ENCODE assay signal across 28 cellular contexts in the genomic region with DNA sequence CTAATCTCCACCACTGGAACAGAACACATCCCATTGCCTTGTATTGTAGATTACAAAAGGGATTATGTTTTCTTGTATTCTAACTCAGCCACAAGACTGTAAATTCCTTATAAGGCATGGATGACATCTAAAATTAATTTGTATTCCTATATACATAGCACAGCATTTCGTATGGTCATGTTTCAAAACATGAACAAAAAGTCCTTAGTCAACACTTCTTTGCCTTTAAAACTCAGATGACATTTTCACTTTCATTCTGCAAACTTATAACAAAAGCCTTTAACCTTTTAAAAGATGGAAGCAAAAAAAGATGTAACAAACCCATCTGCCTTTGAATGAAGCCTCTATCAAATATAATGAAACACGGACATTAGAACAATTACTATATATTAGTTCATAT.
"Had no signal": no experiment of that assay in that cellular context is flagged by ENCODE, and none has a peak within 500 bp of the region (broad histone marks: within the 10 kb centered on the region; RNA-seq: fewer than 3 reads in every experiment).

No MANE protein-coding gene starts in this region.

- DNase-seq: naive thymus-derived CD8-positive, alpha-beta T cell; nephron progenitor cell; nucleus accumbens; ovary; posterior cingulate gyrus; psoas muscle; right cardiac atrium; right lobe of liver; sigmoid colon; small intestine; stimulated activated CD4-positive, alpha-beta T cell treated with anti-CD3 and anti-CD28 coated beads, Interleukin-1b, Interleukin-23, amount 100 ng/mL, for 48 hours; stimulated activated CD4-positive, alpha-beta T cell treated with anti-CD3 and anti-CD28 coated beads, Interleukin-4, amount 100 ng/mL, for 1 hour; stimulated activated CD4-positive, alpha-beta T cell treated with anti-CD3 and anti-CD28 coated beads, Interleukin-4, amount 100 ng/mL, for 4 hours; stimulated activated CD8-positive, alpha-beta memory T cell treated with anti-CD3 and anti-CD28 coated beads, Interleukin-4, amount 100 ng/mL, for 48 hours; stimulated activated naive CD4-positive, alpha-beta T cell; stimulated activated naive CD8-positive, alpha-beta T cell treated with anti-CD3 and anti-CD28 coated beads, Interleukin-15, amount 100 ng/mL, for 72 hours; stimulated activated naive CD8-positive, alpha-beta T cell treated with anti-CD3 and anti-CD28 coated beads, Interleukin-15, Interleukin-2, amounts not matched to agents 100 U/mL and 50 U/mL, for 24 hours; substantia nigra; testis; tibial artery; transverse colon; upper lobe of right lung; uterus had no signal

- H3K4me3 ChIP-seq: ovary, psoas muscle, right lobe of liver, sigmoid colon, suprapubic skin, testis, tibial artery, transverse colon, upper lobe of right lung, uterus had no signal

- H2AFZ ChIP-seq: parathyroid adenoma had no signal

- H3K36me3 ChIP-seq: neutrophil, ovary, right lobe of liver, sigmoid colon, suprapubic skin, tibial artery, transverse colon, upper lobe of right lung, uterus had no signal

- H3K9me3 ChIP-seq: ovary, psoas muscle, sigmoid colon, suprapubic skin, testis, tibial artery, transverse colon, upper lobe of right lung, uterus had no signal

- H3K9ac ChIP-seq: parathyroid adenoma had no signal

- H3K27me3 ChIP-seq: neutrophil, ovary, right lobe of liver, sigmoid colon, suprapubic skin, testis, tibial artery, transverse colon, upper lobe of right lung, uterus had no signal

- FAIRE-seq: small intestine had no signal

- H3K79me2 ChIP-seq: parathyroid adenoma had no signal

- ATAC-seq: naive thymus-derived CD8-positive, alpha-beta T cell; natural killer cell treated with Interleukin-12 subunit alpha and Interleukin-12 subunit beta and Interleukin-15 and Interleukin-18, amount 100 ng/mL, for 72 hours; psoas muscle; right cardiac atrium; right lobe of liver; stimulated activated memory B cell treated with anti-CD40 and anti-IgM and Interleukin-4, amounts not matched to agents 10 μg/mL and 1 μg/mL and 100 μg/mL, for 72 hours; stimulated activated naive CD8-positive, alpha-beta T cell treated with anti-CD3 and anti-CD28 coated beads, Interleukin-15, amount 100 ng/mL, for 72 hours; stimulated activated naive CD8-positive, alpha-beta T cell treated with anti-CD3 and anti-CD28 coated beads, Interleukin-15, Interleukin-2, amounts not matched to agents 100 U/mL and 50 U/mL, for 24 hours; upper lobe of right lung had no signal

- H3K27ac ChIP-seq: neutrophil, ovary, parathyroid adenoma, psoas muscle, right lobe of liver, sigmoid colon, suprapubic skin, testis, tibial artery, transverse colon, upper lobe of right lung, uterus had no signal

- H3K4me1 ChIP-seq: parathyroid adenoma, psoas muscle, right lobe of liver, sigmoid colon, suprapubic skin, testis, tibial artery, transverse colon, upper lobe of right lung, uterus had no signal
